In the genomic region with DNA sequence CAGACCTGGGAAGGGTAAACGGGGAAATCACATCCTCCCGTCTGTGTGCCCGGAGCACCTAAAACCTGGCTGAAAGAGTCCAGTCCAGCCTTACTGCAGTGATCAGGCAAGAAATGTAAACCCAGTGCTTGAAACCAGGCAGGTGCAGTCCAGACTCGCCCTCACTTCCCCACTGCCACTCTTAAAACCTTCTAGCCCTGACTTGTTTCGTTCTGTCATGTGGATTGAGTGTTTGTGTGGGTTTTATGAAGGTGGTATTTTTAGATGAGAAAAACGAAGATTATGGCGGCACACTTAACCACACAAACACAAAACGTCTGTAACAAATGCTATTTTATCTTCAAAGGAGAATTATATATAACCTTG, we compare ENCODE assay signal across 8 cellular contexts. TPM values are rescaled to one million over a fixed set of nuclear protein-coding genes. Genes with fewer than 3 reads are reported as not detected.
DNase-seq lines count a peak whose midpoint lies in the region; ATAC-seq and TF ChIP-seq lines count a peak whose summit lies in the region.

No MANE protein-coding gene starts in this region.

- peak overlapping the region; percentile 82 for H3K4me3 ChIP-seq in Jurkat, Clone E6-1 (ENCODE audit: low read length)
- H3K4me3 ChIP-seq in epithelial cell of esophagus (ENCODE audit: low read length) = peak overlapping the region; percentile 78

- peak; percentile 28 for ATAC-seq in GM21515 (IDR thresholded peaks at IDR 0.05; ENCODE audit: unreplicated experiment)

- peak; percentile 13 for DNase-seq in activated CD4-positive, alpha-beta T cell treated with anti-CD3 and anti-CD28 coated beads for 48 hours
- DNase-seq in activated CD4-positive, alpha-beta T cell treated with anti-CD3 and anti-CD28 coated beads for 1 hour = no peak
- peak; percentile 35 for DNase-seq in Jurkat, Clone E6-1 (ENCODE audit: low read depth, low spot score)
- DNase-seq in SW480 (ENCODE audit: low spot score) = peak; percentile 59
- DNase-seq in epithelial cell of esophagus (ENCODE audit: low read depth) = peak; percentile 92
- peak; percentile 15 for DNase-seq in occipital lobe (lab: John Stamatoyannopoulos, UW)
- DNase-seq in NCI-H2196 (lab: John Stamatoyannopoulos, UW; ENCODE audit: unreplicated experiment) = no peak

- TF ChIP-seq CTCF in epithelial cell of esophagus (IDR thresholded peaks at IDR 0.05; ENCODE audit: insufficient read depth, low read depth, low read length, missing control alignments) = no peak

RNA-seq across cellular contexts. Expression of gene CKAP2, which starts 0.8 kb away (rescaled TPM):
- 58.4 TPM for polyA plus RNA-seq in Jurkat, Clone E6-1 (2012; ENCODE audit: insufficient read depth, insufficient read length)
- total RNA-seq in occipital lobe = 12.9 TPM

RNA-seq across cellular contexts. Expression of gene VPS36, which starts 4.0 kb away (rescaled TPM):
- polyA plus RNA-seq in Jurkat, Clone E6-1 (2012; ENCODE audit: insufficient read depth, insufficient read length) = 32.8 TPM
- 66.8 TPM for total RNA-seq in occipital lobe

RNA-seq across cellular contexts. Expression of gene THSD1, which starts 48.5 kb away (rescaled TPM):
- 0.33 TPM for polyA plus RNA-seq in Jurkat, Clone E6-1 (2012; ENCODE audit: insufficient read depth, insufficient read length)
- 15.0 TPM for total RNA-seq in occipital lobe

Comparison
In these comparisons a context has a peak if more than half of its experiments do, and no peak if none do; other contexts are left out.
1. DNase-seq: peak in activated CD4-positive, alpha-beta T cell treated with anti-CD3 and anti-CD28 coated beads for 48 hours (single experiment), Jurkat, Clone E6-1 (single experiment), SW480 (single experiment), epithelial cell of esophagus (single experiment) and occipital lobe (single experiment); none in activated CD4-positive, alpha-beta T cell treated with anti-CD3 and anti-CD28 coated beads for 1 hour (single experiment) and NCI-H2196 (single experiment).